ENCODE assay signal across 9 cellular contexts in the genomic region with DNA sequence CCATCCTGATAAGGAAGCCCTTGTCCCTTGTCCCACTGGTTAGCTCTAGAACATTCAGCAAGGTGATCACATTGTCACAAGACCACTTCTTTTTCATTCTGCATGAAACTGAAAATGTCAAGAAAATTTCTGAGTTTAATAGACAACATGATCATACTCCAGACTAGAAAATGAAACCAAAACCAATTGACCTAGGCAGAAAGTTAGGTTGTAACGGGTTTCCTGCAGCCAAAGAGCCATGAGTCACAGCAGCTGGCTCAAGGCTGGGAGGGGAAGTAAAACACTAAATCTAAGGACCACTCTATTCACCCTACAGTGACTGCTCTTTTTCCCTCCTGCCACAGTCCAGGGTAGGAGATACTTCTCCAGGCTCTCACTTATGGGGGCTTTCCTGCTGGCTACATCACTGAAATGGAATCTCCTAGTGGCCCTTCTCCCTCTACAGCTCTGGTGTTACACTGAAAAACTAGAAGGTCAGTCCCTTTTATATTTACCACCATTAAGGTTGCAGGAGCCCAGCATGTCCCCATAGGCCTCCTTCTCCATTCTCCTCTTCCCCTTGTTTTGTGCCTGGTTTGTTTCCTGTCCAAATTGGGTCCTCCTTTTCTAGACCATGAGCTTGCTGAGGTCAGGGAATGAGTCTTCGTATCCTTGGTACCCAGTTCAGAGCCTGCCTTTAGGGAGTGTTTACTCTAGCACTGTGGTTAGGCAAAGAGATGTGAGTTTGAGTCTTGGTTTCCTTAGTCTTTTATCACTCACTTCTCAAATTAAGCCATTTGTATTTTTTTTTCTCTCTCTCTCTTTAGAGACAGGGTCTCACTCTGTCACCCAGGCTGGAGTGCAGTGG.
DNase-seq lines count a peak whose midpoint lies in the region; ATAC-seq, FAIRE-seq and TF ChIP-seq lines count a peak whose summit lies in the region.
"Had no signal": no experiment of that assay in that cellular context is flagged by ENCODE, and none has a peak within 500 bp of the region (broad histone marks: within the 10 kb centered on the region; RNA-seq: fewer than 3 reads in every experiment).

No MANE protein-coding gene starts in this region.

- WGBS in A549 (ENCODE audit: missing lambda C conversion rate), result 46% methylated on average over 2 of the region's 2 CpGs
- WGBS in right cardiac atrium, result 50% methylated on average over 2 of the region's 2 CpGs

- peaks cover 5% of the 10 kb centered on the region for H3K9me3 Mint-ChIP-seq in activated naive CD4-positive, alpha-beta T cell treated with anti-CD3 and anti-CD28 coated beads, Interleukin-2, amount 50 U/mL, for 24 hours

- H3K27ac ChIP-seq in A549, result peak overlapping the region; percentile 50 to 56
- H3K27ac ChIP-seq in right cardiac atrium (ENCODE audit: low read length), result peak overlapping the region; percentile 91
- H3K27ac ChIP-seq: neutrophil had no signal

- no peak for DNase-seq in A549 (ENCODE audit: low read depth in 1 of 2, low spot score in 1 of 2)
- DNase-seq in RPMI8226, result peak; percentile 89
- peak in 2 of 3 donors; percentile 58 to 79 for DNase-seq in right cardiac atrium
- peak; percentile 31 for DNase-seq in stimulated activated CD4-positive, alpha-beta T cell treated with anti-CD3 and anti-CD28 coated beads, Interleukin-2, amount 100 ng/mL, for 4 hours (ENCODE audit: low read depth)
- DNase-seq in effector CD8-positive, alpha-beta T cell (lab: John Stamatoyannopoulos, UW), result no peak

- H3K27me3 ChIP-seq in right cardiac atrium (ENCODE audit: control insufficient read depth, insufficient read depth), result no peaks in the 10 kb centered on the region
- H3K27me3 ChIP-seq: neutrophil had no signal

- intact Hi-C loops in right cardiac atrium (cut with DNase I), result no loop called here

- TF ChIP-seq CTCF in A549 (IDR thresholded peaks at IDR 0.05), result no peak

- POLR2A ChIA-PET in A549 (lab: Yijun Ruan, JAX), result no interaction called here

- CTCF ChIA-PET in A549 (lab: Yijun Ruan, JAX), result interaction anchor here (0.7 to 1.0 kb wide), 2 partner anchors 56 to 699 kb away, joined by 4 read pairs; no protein-coding TSS in a partner anchor

- no peaks in the 10 kb centered on the region for H3K9me3 ChIP-seq in A549
- no peaks in the 10 kb centered on the region for H3K9me3 ChIP-seq in right cardiac atrium (ENCODE audit: control insufficient read depth, low read length)
- H3K9me3 ChIP-seq: neutrophil had no signal

- H3K27ac Mint-ChIP-seq in activated naive CD4-positive, alpha-beta T cell treated with anti-CD3 and anti-CD28 coated beads, Interleukin-2, amount 50 U/mL, for 24 hours, result peak overlapping the region; percentile 95

- peak overlapping the region; percentile 62 for H3K4me2 ChIP-seq in A549

- ATAC-seq in A549 (peak; percentile 46 to 71; a peak in 4 of 6 replicates), GM18909 (IDR thresholded peaks at IDR 0.05; ENCODE audit: poor library complexity, unreplicated experiment) (peak; percentile 90), HG03108 (IDR thresholded peaks at IDR 0.05; ENCODE audit: unreplicated experiment) (peak; percentile 90), right cardiac atrium (peak; percentile 79 to 87)

- no peak overlapping the region for H3K4me3 ChIP-seq in A549
- peak overlapping the region; percentile 30 for H3K4me3 ChIP-seq in right cardiac atrium (ENCODE audit: low read length)

- no peak for TF ChIP-seq POLR2A in A549 (IDR thresholded peaks at IDR 0.05; ENCODE audit: low read length)

- H3K4me1 ChIP-seq in A549 (peaks cover 18% of the 10 kb centered on the region), right cardiac atrium (ENCODE audit: control insufficient read depth, insufficient read depth, low read length) (peaks cover 10% of the 10 kb centered on the region)

- no peak for TF ChIP-seq EP300 in A549 (IDR thresholded peaks at IDR 0.05)

- H3K27me3 Mint-ChIP-seq in activated naive CD4-positive, alpha-beta T cell treated with anti-CD3 and anti-CD28 coated beads, Interleukin-2, amount 50 U/mL, for 24 hours, result no peaks in the 10 kb centered on the region

- no peak for FAIRE-seq in A549 (lab: Jason Lieb, UNC)

- TF ChIP-seq RAD21 in A549 (conservative IDR thresholded peaks at IDR 0.05 in 1 of 2, IDR thresholded peaks at IDR 0.05 in 1 of 2), result no peak

- H3K4me3 Mint-ChIP-seq in activated naive CD4-positive, alpha-beta T cell treated with anti-CD3 and anti-CD28 coated beads, Interleukin-2, amount 50 U/mL, for 24 hours, result peak overlapping the region; percentile 74

- peaks cover 26% of the 10 kb centered on the region for H3K4me1 Mint-ChIP-seq in activated naive CD4-positive, alpha-beta T cell treated with anti-CD3 and anti-CD28 coated beads, Interleukin-2, amount 50 U/mL, for 24 hours

- H3K36me3 Mint-ChIP-seq in activated naive CD4-positive, alpha-beta T cell treated with anti-CD3 and anti-CD28 coated beads, Interleukin-2, amount 50 U/mL, for 24 hours, result no peaks in the 10 kb centered on the region

TF ChIP-seq in A549, 52 proteins besides CTCF, POLR2A, EP300 and RAD21:
- TF ChIP-seq POLR2AphosphoS2 (conservative IDR thresholded peaks at IDR 0.05; ENCODE audit: low read length) (no peak), FOSL2 (IDR thresholded peaks at IDR 0.05) (no peak), FOSL2 (CRISPR knock-in tag; IDR thresholded peaks at IDR 0.05) (peak; percentile 33; the same call in 1 of the 2 replicates)

Comparison
In these comparisons a context has a peak if more than half of its experiments do, and no peak if none do; other contexts are left out.
1. DNase-seq: peak in RPMI8226 (single experiment), right cardiac atrium (2 of 3) and stimulated activated CD4-positive, alpha-beta T cell treated with anti-CD3 and anti-CD28 coated beads, Interleukin-2, amount 100 ng/mL, for 4 hours (single experiment); none in A549 (0 of 2) and effector CD8-positive, alpha-beta T cell (single experiment).
2. Peak in every context shown above with its lines, with median percentiles within 50 percentile points of each other: ATAC-seq.